8 cellular contexts compared by ENCODE assay signal in the genomic region with DNA sequence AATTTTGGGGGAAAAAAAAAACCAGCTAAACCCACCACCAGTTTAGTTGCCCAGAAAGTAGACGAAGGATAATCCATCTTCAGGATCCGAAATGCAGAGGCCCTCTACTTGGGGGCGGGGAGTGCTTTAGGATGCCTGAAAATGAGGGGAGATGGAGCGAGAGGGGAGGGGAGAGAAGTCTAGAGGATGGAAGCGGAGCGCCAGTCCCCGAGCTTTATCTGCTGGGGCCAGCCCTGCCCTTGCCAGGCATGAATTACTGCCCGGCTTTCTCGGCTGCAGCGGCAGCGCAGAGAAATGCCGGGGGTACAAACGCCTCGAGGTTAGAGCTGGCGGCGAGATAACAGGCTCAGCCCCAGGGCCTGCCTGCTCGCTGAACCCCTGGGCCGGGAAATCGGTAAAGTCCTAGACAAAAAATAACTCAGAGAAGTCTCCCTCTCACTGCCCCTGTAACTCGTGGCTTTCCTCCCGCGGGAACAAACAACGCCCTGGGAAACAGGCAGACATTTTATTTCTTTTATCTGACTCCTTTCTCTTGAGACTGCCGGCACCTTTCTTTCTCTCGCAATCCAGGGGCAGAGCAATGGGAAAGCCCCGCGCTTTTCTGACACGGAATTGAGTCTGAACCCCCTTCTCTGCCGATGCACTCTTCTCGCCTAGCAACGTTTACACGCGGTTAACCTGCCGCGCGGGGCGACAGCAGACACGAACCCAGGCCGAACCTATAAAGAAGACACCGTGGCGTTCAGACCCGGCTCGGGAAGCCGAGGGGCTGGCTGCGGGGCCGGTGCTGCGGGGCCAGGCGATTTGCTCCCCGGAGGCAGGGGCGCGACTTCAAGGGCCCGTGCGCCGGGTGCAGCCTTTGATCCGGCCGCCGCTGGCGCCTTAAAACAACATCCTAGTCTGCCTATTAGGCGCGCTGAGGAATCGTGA. TPM values are rescaled to one million over a fixed set of nuclear protein-coding genes. Genes with fewer than 3 reads are reported as not detected.
DNase-seq lines count a peak whose midpoint lies in the region; ATAC-seq and TF ChIP-seq lines count a peak whose summit lies in the region.

No MANE protein-coding gene starts in this region.

- DNase-seq in IMR-90 (no peak), cerebellar cortex (ENCODE audit: low spot score) (peak; percentile 43), kidney glomerular epithelial cell (lab: John Stamatoyannopoulos, UW) (no peak), amygdala (lab: John Stamatoyannopoulos, UW) (no peak), NCI-H146 treated with DMSO at 0.1 percent for 48 hours (lab: John Stamatoyannopoulos, UW; ENCODE audit: unreplicated experiment) (no peak)
- DNase-seq in naive thymus-derived CD8-positive, alpha-beta T cell = peak in 1 of 10 donors; percentile 58
- no peak for DNase-seq in activated T-helper 2 cell treated with anti-CD3 and anti-CD28 coated beads, Interferon-gamma antibody, Interleukin-2, Interleukin-4, amounts not matched to agents 10 μg/mL and 5 μg/mL and 100 μg/mL, durations not matched to agents 14 hours and 24 hours and 36 hours (ENCODE audit: low spot score)

- no peak overlapping the region for H2BK20ac ChIP-seq in IMR-90 (ENCODE audit: low read depth, low read length)

- H3K36me3 Mint-ChIP-seq in naive thymus-derived CD8-positive, alpha-beta T cell = peaks cover 0 to 8% (median 6%) of the 10 kb centered on the region in 3 donors
- no peaks in the 10 kb centered on the region for H3K36me3 Mint-ChIP-seq in activated T-helper 2 cell treated with anti-CD3 and anti-CD28 coated beads, Interferon-gamma antibody, Interleukin-2, Interleukin-4, amounts not matched to agents 10 μg/mL and 5 μg/mL and 100 μg/mL, durations not matched to agents 14 hours and 24 hours and 36 hours (ENCODE audit: low read depth)

- no peak overlapping the region for H3K4ac ChIP-seq in IMR-90 (ENCODE audit: low read depth, low read length)

- intact Hi-C loops in IMR-90 (cut with micrococcal nuclease) = no loop called here
- intact Hi-C loops in activated T-helper 2 cell treated with anti-CD3 and anti-CD28 coated beads, Interferon-gamma antibody, Interleukin-2, Interleukin-4, amounts not matched to agents 10 μg/mL and 5 μg/mL and 100 μg/mL, durations not matched to agents 14 hours and 24 hours and 36 hours (cut with micrococcal nuclease) = loop anchor here (2.0 kb wide), 2 partner anchors 14 to 368 kb away; no protein-coding TSS in a partner anchor

- H3K9me3 ChIP-seq in BLaER1 (no peaks in the 10 kb centered on the region), IMR-90 (ENCODE audit: control insufficient read depth, insufficient read depth, low read length) (no peaks in the 10 kb centered on the region)

- peaks cover 0 to 25% (median 0%) of the 10 kb centered on the region in 9 donors for H3K9me3 Mint-ChIP-seq in naive thymus-derived CD8-positive, alpha-beta T cell
- H3K9me3 Mint-ChIP-seq in activated T-helper 2 cell treated with anti-CD3 and anti-CD28 coated beads, Interferon-gamma antibody, Interleukin-2, Interleukin-4, amounts not matched to agents 10 μg/mL and 5 μg/mL and 100 μg/mL, durations not matched to agents 14 hours and 24 hours and 36 hours = peaks cover 6% of the 10 kb centered on the region

- no peak overlapping the region for H3K56ac ChIP-seq in IMR-90 (ENCODE audit: extremely low read depth, insufficient read depth, low read length)

- H3K23ac ChIP-seq in IMR-90 (ENCODE audit: low read depth, low read length) = no peak overlapping the region

- dilution Hi-C loops in IMR-90 (cut with HindIII; ENCODE audit: low sequenced_read_pairs, unreplicated experiment) = no loop called here

- no peak for TF ChIP-seq CTCF in IMR-90 (conservative IDR thresholded peaks at IDR 0.05; ENCODE audit: low read depth, low read length)

- no peak overlapping the region for H2BK5ac ChIP-seq in IMR-90 (ENCODE audit: low read depth, low read length, poor library complexity, severe bottlenecking)

- peaks cover 34 to 88% (median 62%) of the 10 kb centered on the region in 5 donors for H3K27me3 Mint-ChIP-seq in naive thymus-derived CD8-positive, alpha-beta T cell
- H3K27me3 Mint-ChIP-seq in activated T-helper 2 cell treated with anti-CD3 and anti-CD28 coated beads, Interferon-gamma antibody, Interleukin-2, Interleukin-4, amounts not matched to agents 10 μg/mL and 5 μg/mL and 100 μg/mL, durations not matched to agents 14 hours and 24 hours and 36 hours (ENCODE audit: low read depth) = peaks cover 68% of the 10 kb centered on the region

- H3K18ac ChIP-seq in IMR-90 (ENCODE audit: low read depth, low read length) = no peak overlapping the region

- H3K27me3 ChIP-seq in BLaER1 (peaks cover 100% of the 10 kb centered on the region), IMR-90 (ENCODE audit: control insufficient read depth, insufficient read depth, low read length) (peaks cover 41% of the 10 kb centered on the region)

- no peak for TF ChIP-seq RAD21 in IMR-90 (IDR thresholded peaks at IDR 0.05; ENCODE audit: low read length)

- no TSS peak for BruUV-seq in IMR-90 (replicated peaks; lab: Mats Ljungman, UMichigan)

- peak overlapping the region; percentile 42 for H3K4me2 ChIP-seq in BLaER1
- H3K4me2 ChIP-seq in IMR-90 (ENCODE audit: low read depth, low read length) = peak overlapping the region; percentile 83

- H3K36me3 ChIP-seq in BLaER1 (no peaks in the 10 kb centered on the region), IMR-90 (ENCODE audit: control insufficient read depth, insufficient read depth, low read length) (no peaks in the 10 kb centered on the region)

- peaks cover 44% of the 10 kb centered on the region for H3K4me1 ChIP-seq in BLaER1
- no peaks in the 10 kb centered on the region; the same call in 1 of the 2 replicates for H3K4me1 ChIP-seq in IMR-90 (ENCODE audit: control insufficient read depth, insufficient read depth, low read length)

- H2AK5ac ChIP-seq in IMR-90 (ENCODE audit: low read depth, low read length) = no peak overlapping the region

- TF ChIP-seq POLR2A in IMR-90 (IDR thresholded peaks at IDR 0.05; ENCODE audit: low read depth, low read length) = no peak

- H2BK15ac ChIP-seq in IMR-90 (ENCODE audit: low read depth, low read length) = no peak overlapping the region

- H3K14ac ChIP-seq in IMR-90 (replicated peaks; ENCODE audit: low read depth, low read length) = no peak overlapping the region

- H3K4me3 Mint-ChIP-seq in naive thymus-derived CD8-positive, alpha-beta T cell = peak overlapping the region; percentile 48 to 81 (median 72)
- H3K4me3 Mint-ChIP-seq in activated T-helper 2 cell treated with anti-CD3 and anti-CD28 coated beads, Interferon-gamma antibody, Interleukin-2, Interleukin-4, amounts not matched to agents 10 μg/mL and 5 μg/mL and 100 μg/mL, durations not matched to agents 14 hours and 24 hours and 36 hours (ENCODE audit: low read depth) = no peak overlapping the region

- POLR2A ChIA-PET in IMR-90 (lab: Charles Lee; ENCODE audit: unreplicated experiment) = no interaction called here
- POLR2A ChIA-PET in naive thymus-derived CD8-positive, alpha-beta T cell (lab: Charles Lee) = no interaction called here

- no peak overlapping the region for H3K27ac Mint-ChIP-seq in naive thymus-derived CD8-positive, alpha-beta T cell
- H3K27ac Mint-ChIP-seq in activated T-helper 2 cell treated with anti-CD3 and anti-CD28 coated beads, Interferon-gamma antibody, Interleukin-2, Interleukin-4, amounts not matched to agents 10 μg/mL and 5 μg/mL and 100 μg/mL, durations not matched to agents 14 hours and 24 hours and 36 hours = no peak overlapping the region

- no peak for ATAC-seq in IMR-90 (ENCODE audit: low read depth)
- ATAC-seq in naive thymus-derived CD8-positive, alpha-beta T cell = peak; percentile 7 to 45

- H2BK120ac ChIP-seq in IMR-90 (ENCODE audit: low read depth, low read length) = no peak overlapping the region

- no peak overlapping the region for H4K91ac ChIP-seq in IMR-90 (ENCODE audit: insufficient read depth, low read depth, low read length)

- no peak overlapping the region for H2AK9ac ChIP-seq in IMR-90 (replicated peaks; ENCODE audit: low read depth, low read length, poor library complexity)

- peaks cover 3 to 10% of the 10 kb centered on the region in 2 experiments; a peak in 1 of 4 replicates for H3K79me1 ChIP-seq in IMR-90 (ENCODE audit: low read depth in 1 of 2, low read length in 2 of 2)

- CTCF ChIA-PET in IMR-90 (lab: Yijun Ruan, JAX) = interaction anchor here (1.1 kb wide), 1 partner anchor 337 kb away, joined by 4 read pairs; no protein-coding TSS in a partner anchor

- no peak overlapping the region for H4K5ac ChIP-seq in IMR-90 (ENCODE audit: low read depth, low read length)

- no peak overlapping the region for H3K9ac ChIP-seq in BLaER1
- no peak overlapping the region for H3K9ac ChIP-seq in IMR-90 (ENCODE audit: low read depth, low read length)

- H3K9me1 ChIP-seq in IMR-90 (ENCODE audit: insufficient read depth, low read length) = no peaks in the 10 kb centered on the region

- no peak overlapping the region for H4K8ac ChIP-seq in IMR-90 (ENCODE audit: low read depth in 2 of 2, low read length in 2 of 2)

- in situ Hi-C loops in IMR-90 (cut with MboI; ENCODE audit: low sequenced_read_pairs) = no loop called here

- H3K4me1 Mint-ChIP-seq in naive thymus-derived CD8-positive, alpha-beta T cell = peaks cover 26 to 63% (median 51%) of the 10 kb centered on the region in 4 donors
- H3K4me1 Mint-ChIP-seq in activated T-helper 2 cell treated with anti-CD3 and anti-CD28 coated beads, Interferon-gamma antibody, Interleukin-2, Interleukin-4, amounts not matched to agents 10 μg/mL and 5 μg/mL and 100 μg/mL, durations not matched to agents 14 hours and 24 hours and 36 hours (ENCODE audit: low read depth) = peaks cover 17% of the 10 kb centered on the region

- H3K4me3 ChIP-seq in BLaER1 (peak overlapping the region; percentile 39; the same call in 1 of the 2 replicates), IMR-90 (ENCODE audit: insufficient read depth, low read depth, low read length) (peak overlapping the region; percentile 39)

- no peak overlapping the region for H3K27ac ChIP-seq in BLaER1
- no peak overlapping the region for H3K27ac ChIP-seq in IMR-90 (ENCODE audit: insufficient read depth, low read length)

- peak overlapping the region; percentile 84 for H2AFZ ChIP-seq in IMR-90 (replicated peaks; ENCODE audit: low read length, poor library complexity)

- H4K20me1 ChIP-seq in BLaER1 (peaks cover 95% of the 10 kb centered on the region), IMR-90 (ENCODE audit: insufficient read depth, low read length) (no peaks in the 10 kb centered on the region)

- 11% methylated on average over 44 of the region's 61 CpGs; no CpG with 5 or more reads in 1 of the 2 experiments for WGBS in IMR-90 (ENCODE audit: extremely low coverage in 2 of 2, insufficient read length in 1 of 2), 2 experiments

TF ChIP-seq in IMR-90, 13 proteins besides CTCF, POLR2A, EP300 and RAD21:
- no peak for TF ChIP-seq MAZ (IDR thresholded peaks at IDR 0.05; ENCODE audit: borderline replicate concordance, low read depth, low read length)

RNA-seq across cellular contexts. Expression of gene MSX1, which starts 3.1 kb away (rescaled TPM):
- 1.1 TPM in 2 replicates for total RNA-seq in IMR-90 (2012; rRNA removed)
- 3.9 and 6.0 TPM in 2 replicates for polyA plus RNA-seq in IMR-90 (2012; rRNA removed)
- polyA plus RNA-seq in IMR-90 (2012; cell fraction: cytosol; rRNA removed) = 4.7 and 6.7 TPM in 2 replicates
- 2.9 and 5.9 TPM in 2 replicates for polyA plus RNA-seq in IMR-90 (2012; cell fraction: nucleus; rRNA removed; ENCODE audit: low replicate concordance)
- not detected for total RNA-seq in naive thymus-derived CD8-positive, alpha-beta T cell
- not detected for polyA plus RNA-seq in naive thymus-derived CD8-positive, alpha-beta T cell
- total RNA-seq in activated T-helper 2 cell treated with anti-CD3 and anti-CD28 coated beads, Interferon-gamma antibody, Interleukin-2, Interleukin-4, amounts not matched to agents 10 μg/mL and 5 μg/mL and 100 μg/mL, durations not matched to agents 14 hours and 24 hours and 36 hours = not detected in 2 replicates
